ENCODE assay signal across 17 cellular contexts in the genomic region with DNA sequence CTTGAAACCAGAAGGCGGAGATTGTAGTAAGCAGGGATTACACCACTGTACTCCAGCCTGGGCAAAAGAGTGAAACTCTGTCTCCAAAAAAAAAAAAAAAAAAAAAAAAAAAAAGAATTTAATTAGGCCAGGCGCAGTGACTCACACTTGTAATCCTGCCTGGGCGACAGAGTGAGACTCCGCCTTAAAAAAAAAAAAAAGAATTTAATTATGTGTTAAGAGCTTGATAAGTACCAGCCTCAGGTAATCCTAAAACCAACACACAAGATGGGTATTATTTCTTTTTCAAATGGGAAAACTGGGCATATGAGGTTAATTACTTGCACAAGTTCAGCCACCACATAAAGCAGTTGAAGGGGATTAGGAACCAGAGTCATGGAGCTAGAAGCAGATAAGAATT. TPM values are rescaled to one million over a fixed set of nuclear protein-coding genes. Genes with fewer than 3 reads are reported as not detected.
A peak's percentile ranks its signal among the peaks of the same experiment; 100 is the strongest.
DNase-seq lines count a peak whose midpoint lies in the region; ATAC-seq and TF ChIP-seq lines count a peak whose summit lies in the region.
"Had no signal": no experiment of that assay in that cellular context is flagged by ENCODE, and none has a peak within 500 bp of the region (broad histone marks: within the 10 kb centered on the region; RNA-seq: fewer than 3 reads in every experiment).

No MANE protein-coding gene starts in this region.

- no peak overlapping the region for H3K4me3 Mint-ChIP-seq in CD4-positive, alpha-beta T cell
- no peak overlapping the region for H3K4me3 Mint-ChIP-seq in activated CD4-positive, alpha-beta T cell treated with anti-CD3 and anti-CD28 coated beads for 36 hours
- H3K4me3 Mint-ChIP-seq: naive B cell; stimulated activated naive CD8-positive, alpha-beta T cell treated with anti-CD3 and anti-CD28 coated beads, Interleukin-15, amount 100 ng/mL, for 72 hours had no signal

- no peak overlapping the region for H3K9ac ChIP-seq in HCT116 (ENCODE audit: low read length)

- H3K36me3 ChIP-seq in HCT116 (ENCODE audit: control insufficient read depth in 1 of 2, insufficient read depth in 2 of 2, low read length in 2 of 2) = peaks cover 25 to 29% of the 10 kb centered on the region in 2 experiments; a peak in 3 of 4 replicates
- peaks cover 0 to 94% of the 10 kb centered on the region in 2 donors for H3K36me3 ChIP-seq in gastroesophageal sphincter

- H3K36me3 Mint-ChIP-seq in CD4-positive, alpha-beta T cell (ENCODE audit: low read depth) = peaks cover 70% of the 10 kb centered on the region
- peaks cover 36% of the 10 kb centered on the region for H3K36me3 Mint-ChIP-seq in activated CD4-positive, alpha-beta T cell treated with anti-CD3 and anti-CD28 coated beads for 36 hours (ENCODE audit: low read depth)

- H2AFZ ChIP-seq in HCT116 (ENCODE audit: low read depth, low read length, poor library complexity, severe bottlenecking) = no peak overlapping the region

- H3K9me3 ChIP-seq in CD4-positive, alpha-beta T cell (ENCODE audit: control insufficient read depth, low read length) = no peaks in the 10 kb centered on the region
- no peaks in the 10 kb centered on the region for H3K9me3 ChIP-seq in HCT116 (ENCODE audit: control insufficient read depth in 1 of 2, insufficient read depth in 1 of 2, low read depth in 1 of 2, low read length in 2 of 2)
- no peaks in the 10 kb centered on the region for H3K9me3 ChIP-seq in gastroesophageal sphincter
- H3K9me3 ChIP-seq: ascending aorta, sigmoid colon had no signal

- TF ChIP-seq CTCF in CD4-positive, alpha-beta T cell (IDR thresholded peaks at IDR 0.05) = no peak
- no peak for TF ChIP-seq CTCF in HCT116 (IDR thresholded peaks at IDR 0.05 in 2 of 3, conservative IDR thresholded peaks at IDR 0.05 in 1 of 3; ENCODE audit: borderline replicate concordance in 1 of 3, insufficient read depth in 1 of 3, low read depth in 2 of 3, low read length in 2 of 3)
- TF ChIP-seq CTCF in fibroblast of the aortic adventitia (IDR thresholded peaks at IDR 0.05; ENCODE audit: insufficient read depth, low read length) = no peak
- TF ChIP-seq CTCF in gastroesophageal sphincter (IDR thresholded peaks at IDR 0.05) = no peak

- H3K4me1 ChIP-seq in HCT116 (ENCODE audit: control insufficient read depth in 1 of 2, insufficient read depth in 2 of 2, low read length in 2 of 2) = peaks cover 12 to 16% of the 10 kb centered on the region in 2 experiments; a peak in 3 of 4 replicates
- no peaks in the 10 kb centered on the region for H3K4me1 ChIP-seq in gastroesophageal sphincter
- H3K4me1 ChIP-seq: ascending aorta, sigmoid colon had no signal

- H3K27me3 Mint-ChIP-seq in CD4-positive, alpha-beta T cell = no peaks in the 10 kb centered on the region
- no peaks in the 10 kb centered on the region for H3K27me3 Mint-ChIP-seq in activated CD4-positive, alpha-beta T cell treated with anti-CD3 and anti-CD28 coated beads for 36 hours
- H3K27me3 Mint-ChIP-seq: naive B cell; stimulated activated naive CD8-positive, alpha-beta T cell treated with anti-CD3 and anti-CD28 coated beads, Interleukin-15, amount 100 ng/mL, for 72 hours had no signal

- H3K79me2 ChIP-seq in HCT116 (ENCODE audit: insufficient read depth, low read length) = no peaks in the 10 kb centered on the region

- H3K9me3 Mint-ChIP-seq in CD4-positive, alpha-beta T cell = no peaks in the 10 kb centered on the region
- H3K9me3 Mint-ChIP-seq in activated CD4-positive, alpha-beta T cell treated with anti-CD3 and anti-CD28 coated beads for 36 hours (ENCODE audit: low read depth) = no peaks in the 10 kb centered on the region
- H3K9me3 Mint-ChIP-seq: naive B cell; stimulated activated naive CD8-positive, alpha-beta T cell treated with anti-CD3 and anti-CD28 coated beads, Interleukin-15, amount 100 ng/mL, for 72 hours had no signal

- DNase-seq in CD4-positive, alpha-beta T cell = no peak
- peak; percentile 19 for DNase-seq in HCT116 (ENCODE audit: low read depth, low spot score)
- peak; percentile 91 for DNase-seq in NCI-H82 (lab: John Stamatoyannopoulos, UW)
- peak; percentile 28 for DNase-seq in fibroblast of the aortic adventitia (ENCODE audit: low read depth)
- no peak for DNase-seq in posterior vena cava (ENCODE audit: low spot score)
- no peak for DNase-seq in activated CD4-positive, alpha-beta T cell treated with anti-CD3 and anti-CD28 coated beads for 36 hours
- DNase-seq: activated CD4-positive, alpha-beta T cell treated with anti-CD3 and anti-CD28 coated beads for 4 hours; effector CD4-positive, alpha-beta T cell; left cardiac atrium; naive B cell; NCI-H1694; PC-3; sigmoid colon; stimulated activated naive CD8-positive, alpha-beta T cell treated with anti-CD3 and anti-CD28 coated beads, Interleukin-15, amount 100 ng/mL, for 72 hours had no signal

- peak; percentile 17 for ATAC-seq in CD4-positive, alpha-beta T cell (ENCODE audit: poor library complexity)
- ATAC-seq in HCT116 = peak; percentile 58
- no peak for ATAC-seq in HG03520 (IDR thresholded peaks at IDR 0.05; ENCODE audit: unreplicated experiment)
- ATAC-seq in gastroesophageal sphincter = no peak
- ATAC-seq in activated CD4-positive, alpha-beta T cell treated with anti-CD3 and anti-CD28 coated beads for 36 hours = no peak
- ATAC-seq: PC-3; stimulated activated naive CD8-positive, alpha-beta T cell treated with anti-CD3 and anti-CD28 coated beads, Interleukin-15, amount 100 ng/mL, for 72 hours had no signal

- no peak for TF ChIP-seq EP300 in gastroesophageal sphincter (IDR thresholded peaks at IDR 0.05)

- no TSS peak for BruUV-seq in HCT116 (replicated peaks; lab: Mats Ljungman, UMichigan)

- H3K27me3 ChIP-seq in CD4-positive, alpha-beta T cell (ENCODE audit: control insufficient read depth, insufficient read depth, low read length) = no peaks in the 10 kb centered on the region
- no peaks in the 10 kb centered on the region for H3K27me3 ChIP-seq in HCT116 (ENCODE audit: insufficient read depth, low read length)
- H3K27me3 ChIP-seq in gastroesophageal sphincter = no peaks in the 10 kb centered on the region
- H3K27me3 ChIP-seq: ascending aorta, sigmoid colon had no signal

- peak overlapping the region; percentile 55 for H3K4me2 ChIP-seq in HCT116 (ENCODE audit: low read length)

- 14% methylated on average over 2 of the region's 4 CpGs; no CpG with 5 or more reads in 1 of the 2 donors for WGBS in gastroesophageal sphincter (ENCODE audit: low coverage in 1 of 2), 2 donors

- no peaks in the 10 kb centered on the region for H3K4me1 Mint-ChIP-seq in CD4-positive, alpha-beta T cell (ENCODE audit: low read depth)
- H3K4me1 Mint-ChIP-seq in activated CD4-positive, alpha-beta T cell treated with anti-CD3 and anti-CD28 coated beads for 36 hours = no peaks in the 10 kb centered on the region
- H3K4me1 Mint-ChIP-seq: naive B cell; stimulated activated naive CD8-positive, alpha-beta T cell treated with anti-CD3 and anti-CD28 coated beads, Interleukin-15, amount 100 ng/mL, for 72 hours had no signal

- no peak overlapping the region for H3K27ac ChIP-seq in CD4-positive, alpha-beta T cell (ENCODE audit: low read depth, low read length)
- H3K27ac ChIP-seq in HCT116 (ENCODE audit: low read depth, low read length) (peak overlapping the region; percentile 36; the same call in 1 of the 2 replicates), gastroesophageal sphincter (peak overlapping the region in 1 of 4 donors; percentile 30)
- H3K27ac ChIP-seq: ascending aorta, sigmoid colon had no signal

- POLR2A ChIA-PET in CD4-positive, alpha-beta T cell (lab: Charles Lee) = no interaction called here
- POLR2A ChIA-PET in HCT116 (lab: Charles Lee) = interaction anchor here (0.9 kb wide), 1 partner anchor 99 kb away, joined by 3 read pairs; no protein-coding TSS in a partner anchor
- POLR2A ChIA-PET in activated CD4-positive, alpha-beta T cell treated with anti-CD3 and anti-CD28 coated beads for 36 hours (lab: Charles Lee) = no interaction called here

- H3K4me3 ChIP-seq in HCT116 (replicated peaks in 1 of 2; ENCODE audit: low read depth in 1 of 2, low read length in 2 of 2) = no peak overlapping the region
- H3K4me3 ChIP-seq in fibroblast of the aortic adventitia (ENCODE audit: low read depth, low read length) = no peak overlapping the region
- no peak overlapping the region for H3K4me3 ChIP-seq in gastroesophageal sphincter
- H3K4me3 ChIP-seq: ascending aorta, sigmoid colon had no signal

- intact Hi-C loops in CD4-positive, alpha-beta T cell (cut with DNase I, micrococcal nuclease) = no loop called here
- intact Hi-C loops in HCT116 (cut with micrococcal nuclease) (no loop called here), posterior vena cava (cut with DNase I) (no loop called here)
- intact Hi-C loops in activated CD4-positive, alpha-beta T cell treated with anti-CD3 and anti-CD28 coated beads for 36 hours (cut with DNase I, micrococcal nuclease) = no loop called here

- no peak overlapping the region for H3K27ac Mint-ChIP-seq in CD4-positive, alpha-beta T cell
- H3K27ac Mint-ChIP-seq in activated CD4-positive, alpha-beta T cell treated with anti-CD3 and anti-CD28 coated beads for 36 hours = no peak overlapping the region
- H3K27ac Mint-ChIP-seq: stimulated activated naive CD8-positive, alpha-beta T cell treated with anti-CD3 and anti-CD28 coated beads, Interleukin-15, amount 100 ng/mL, for 72 hours had no signal

- RAD21 ChIA-PET in HCT116 (lab: Charles Lee; ENCODE audit: low non-redundant PET in 1 of 2, low total read pairs in 2 of 2, uncharacterized antibody in 2 of 2, unreplicated experiment in 2 of 2) = interaction anchor here in 1 of 2 experiments (0.7 kb wide), 1 partner anchor 183 kb away, joined by 3 read pairs; no protein-coding TSS in a partner anchor

- H4K20me1 ChIP-seq in HCT116 (ENCODE audit: insufficient read depth) = no peaks in the 10 kb centered on the region

- H3K9me2 ChIP-seq in HCT116 (ENCODE audit: insufficient read depth) = no peaks in the 10 kb centered on the region

- TF ChIP-seq POLR2A in HCT116 (IDR thresholded peaks at IDR 0.05; ENCODE audit: borderline replicate concordance, extremely low read depth, insufficient read depth, insufficient read length) (no peak), gastroesophageal sphincter (IDR thresholded peaks at IDR 0.05) (no peak)

- no peak for TF ChIP-seq RAD21 in HCT116 (IDR thresholded peaks at IDR 0.05; ENCODE audit: low read depth)

- CTCF ChIA-PET in CD4-positive, alpha-beta T cell (lab: Charles Lee) = no interaction called here
- CTCF ChIA-PET in HCT116 (lab: Charles Lee) = no interaction called here
- CTCF ChIA-PET in activated CD4-positive, alpha-beta T cell treated with anti-CD3 and anti-CD28 coated beads for 36 hours (lab: Charles Lee) = no interaction called here

RNA-seq across cellular contexts. Expression of a gene that starts 49.0 kb away (rescaled TPM):
- total RNA-seq in CD4-positive, alpha-beta T cell = 10 to 100 TPM; 47.6 to 48.1 TPM
- 40.0 TPM for total RNA-seq in HCT116 (2021; ENCODE audit: unreplicated experiment)
- 11.0 and 15.0 TPM in 2 replicates for polyA plus RNA-seq in HCT116 (2012)
- 115 and 149 TPM in 2 replicates for total RNA-seq in fibroblast of the aortic adventitia (ENCODE audit: low replicate concordance)
- 100 to 1,000 TPM in 1 of 4 donors, 10 to 100 TPM in 3; 73.9 to 105 (median 98.4) TPM for total RNA-seq in gastroesophageal sphincter
- total RNA-seq in posterior vena cava = 10 to 100 TPM; 63.8 to 78.1 TPM
- 10 to 100 TPM; 57.6 to 59.8 TPM for total RNA-seq in activated CD4-positive, alpha-beta T cell treated with anti-CD3 and anti-CD28 coated beads for 36 hours

RNA-seq across cellular contexts. Expression of a gene that starts 49.2 kb away (rescaled TPM):
- total RNA-seq in CD4-positive, alpha-beta T cell = 100 to 1,000 TPM; 104 to 106 TPM
- total RNA-seq in HCT116 (2021; ENCODE audit: unreplicated experiment) (205 TPM), fibroblast of the aortic adventitia (ENCODE audit: low replicate concordance) (114 and 325 TPM in 2 replicates), gastroesophageal sphincter (10 to 100 TPM; 36.4 to 83.7 (median 51.7) TPM), posterior vena cava (10 to 100 TPM; 46.1 to 50.5 TPM)
- 74.2 and 88.1 TPM in 2 replicates for polyA plus RNA-seq in HCT116 (2012)
- total RNA-seq in activated CD4-positive, alpha-beta T cell treated with anti-CD3 and anti-CD28 coated beads for 36 hours = 100 to 1,000 TPM; 206 to 218 TPM

Comparison
In these comparisons a context has a peak if more than half of its experiments do, and no peak if none do; other contexts are left out.
1. ATAC-seq: peak in CD4-positive, alpha-beta T cell (single experiment) and HCT116 (single experiment); none in HG03520 (single experiment), gastroesophageal sphincter (single experiment) and activated CD4-positive, alpha-beta T cell treated with anti-CD3 and anti-CD28 coated beads for 36 hours (single experiment).
2. DNase-seq: peak in HCT116 (single experiment), NCI-H82 (single experiment) and fibroblast of the aortic adventitia (single experiment); none in CD4-positive, alpha-beta T cell (0 of 10), posterior vena cava (single experiment) and activated CD4-positive, alpha-beta T cell treated with anti-CD3 and anti-CD28 coated beads for 36 hours (single experiment).